In genomic region chr20:43915209-43916072, GRCh38 we compare ENCODE assay signal across 8 cellular contexts. TPM values are rescaled to one million over a fixed set of nuclear protein-coding genes. Genes with fewer than 3 reads are reported as not detected.
DNase-seq lines count a peak whose midpoint lies in the region; ATAC-seq and TF ChIP-seq lines count a peak whose summit lies in the region.

No MANE protein-coding gene starts in this region.

- H3K27ac ChIP-seq in C4-2B = peak overlapping the region; percentile 36
- peak overlapping the region; percentile 77 to 87 (median 82) for H3K27ac ChIP-seq in esophagus squamous epithelium

- H3K9me3 ChIP-seq in esophagus squamous epithelium = peaks cover 0 to 8% (median 0%) of the 10 kb centered on the region in 3 donors
- H3K9me3 ChIP-seq in neuron (ENCODE audit: low read length) = no peaks in the 10 kb centered on the region

- H2AFZ ChIP-seq in neuron (ENCODE audit: low read depth, low read length) = peak overlapping the region; percentile 40

- peak; percentile 21 for ATAC-seq in HG03159 (IDR thresholded peaks at IDR 0.05; ENCODE audit: unreplicated experiment)
- peak; percentile 50 for ATAC-seq in activated CD8-positive, alpha-beta T cell treated with anti-CD3 and anti-CD28 coated beads, Interleukin-2, amount 10 ng/mL, durations not matched to agents 7 days and 5 days

- peak in 1 of 4 donors; percentile 16 for TF ChIP-seq POLR2A in esophagus squamous epithelium (IDR thresholded peaks at IDR 0.05)

- H3K36me3 Mint-ChIP-seq in activated CD8-positive, alpha-beta T cell treated with anti-CD3 and anti-CD28 coated beads, Interleukin-2, amount 10 ng/mL, durations not matched to agents 7 days and 5 days (ENCODE audit: low read depth) = peaks cover 17% of the 10 kb centered on the region

- POLR2A ChIA-PET in activated CD8-positive, alpha-beta T cell treated with anti-CD3 and anti-CD28 coated beads, Interleukin-2, amount 10 ng/mL, durations not matched to agents 7 days and 5 days (lab: Charles Lee) = no interaction called here

- H3K4me3 ChIP-seq in esophagus squamous epithelium = peak overlapping the region; percentile 44 to 77 (median 56)
- peak overlapping the region; percentile 51 for H3K4me3 ChIP-seq in neuron (ENCODE audit: low read length)

- H3K4me3 Mint-ChIP-seq in activated CD8-positive, alpha-beta T cell treated with anti-CD3 and anti-CD28 coated beads, Interleukin-2, amount 10 ng/mL, durations not matched to agents 7 days and 5 days = peak overlapping the region; percentile 70

- TF ChIP-seq CTCF in C4-2B (conservative IDR thresholded peaks at IDR 0.05) (no peak), esophagus squamous epithelium (IDR thresholded peaks at IDR 0.05) (no peak)

- H3K4me1 ChIP-seq in esophagus squamous epithelium = peaks cover 8 to 34% (median 11%) of the 10 kb centered on the region in 3 donors
- H3K4me1 ChIP-seq in neuron (ENCODE audit: insufficient read depth, low read length) = peaks cover 30% of the 10 kb centered on the region

- intact Hi-C loops in esophagus squamous epithelium (cut with DNase I) = no loop called here

- H3K4me1 Mint-ChIP-seq in activated CD8-positive, alpha-beta T cell treated with anti-CD3 and anti-CD28 coated beads, Interleukin-2, amount 10 ng/mL, durations not matched to agents 7 days and 5 days (ENCODE audit: low read depth) = peaks cover 19% of the 10 kb centered on the region

- H3K27me3 ChIP-seq in esophagus squamous epithelium (peaks cover 0 to 76% (median 7%) of the 10 kb centered on the region in 4 donors), neuron (ENCODE audit: insufficient read depth, low read length) (peaks cover 35% of the 10 kb centered on the region)

- H3K27ac Mint-ChIP-seq in activated CD8-positive, alpha-beta T cell treated with anti-CD3 and anti-CD28 coated beads, Interleukin-2, amount 10 ng/mL, durations not matched to agents 7 days and 5 days = peak overlapping the region; percentile 3

- 1 to 3% methylated on average over 15 to 22 of the region's 66 CpGs for WGBS in esophagus squamous epithelium, 2 donors

- CTCF ChIA-PET in activated CD8-positive, alpha-beta T cell treated with anti-CD3 and anti-CD28 coated beads, Interleukin-2, amount 10 ng/mL, durations not matched to agents 7 days and 5 days (lab: Charles Lee) = no interaction called here

- H3K27me3 Mint-ChIP-seq in activated CD8-positive, alpha-beta T cell treated with anti-CD3 and anti-CD28 coated beads, Interleukin-2, amount 10 ng/mL, durations not matched to agents 7 days and 5 days (ENCODE audit: low read depth) = peaks cover 67% of the 10 kb centered on the region

- no peaks in the 10 kb centered on the region for H3K36me3 ChIP-seq in esophagus squamous epithelium
- no peaks in the 10 kb centered on the region for H3K36me3 ChIP-seq in neuron (ENCODE audit: insufficient read depth, low read length)

- peaks cover 15% of the 10 kb centered on the region for H3K9me3 Mint-ChIP-seq in activated CD8-positive, alpha-beta T cell treated with anti-CD3 and anti-CD28 coated beads, Interleukin-2, amount 10 ng/mL, durations not matched to agents 7 days and 5 days (ENCODE audit: insufficient read depth)

- DNase-seq in activated CD8-positive, alpha-beta T cell treated with anti-CD3 and anti-CD28 coated beads, Interleukin-2, amount 10 ng/mL, durations not matched to agents 7 days and 5 days = no peak
- DNase-seq in esophagus squamous epithelium (lab: John Stamatoyannopoulos, UW) (no peak), ureter (ENCODE audit: low spot score) (no peak), KG1 (lab: John Stamatoyannopoulos, UW) (no peak), 8988T (no peak)

RNA-seq across cellular contexts. Expression of gene TOX2, which starts 0.8 kb away (rescaled TPM):
- under 1 TPM; 0.31 to 0.61 TPM for total RNA-seq in activated CD8-positive, alpha-beta T cell treated with anti-CD3 and anti-CD28 coated beads, Interleukin-2, amount 10 ng/mL, durations not matched to agents 7 days and 5 days
- total RNA-seq in esophagus squamous epithelium (10 to 100 TPM in 1 of 4 donors, 1 to 10 TPM in 2, under 1 TPM in 1; 0.99 to 22.9 (median 3.1) TPM), ureter (3.9 TPM)
